13 cellular contexts compared by ENCODE assay signal in the genomic region with DNA sequence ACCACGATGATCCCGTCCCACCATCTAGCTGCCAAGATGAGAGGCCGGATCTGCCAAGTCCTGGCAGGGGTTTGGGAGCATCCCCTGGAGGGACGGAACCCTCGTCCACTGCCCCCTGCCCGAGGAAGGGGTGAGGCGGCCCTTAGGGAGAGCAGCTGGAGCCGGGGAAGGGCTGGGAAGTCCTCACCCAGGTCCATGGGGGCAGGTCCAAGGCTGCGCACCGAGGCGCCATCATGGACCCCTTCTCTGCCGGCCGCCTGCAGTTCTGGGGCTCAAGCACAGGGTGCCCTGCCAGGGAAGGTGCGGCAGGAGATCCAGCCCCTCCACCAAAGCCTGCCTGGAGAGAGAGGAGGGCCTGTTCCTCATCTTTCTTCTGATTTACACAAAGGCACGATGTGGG. TPM values are rescaled to one million over a fixed set of nuclear protein-coding genes. Genes with fewer than 3 reads are reported as not detected.
A peak's percentile ranks its signal among the peaks of the same experiment; 100 is the strongest.
DNase-seq lines count a peak whose midpoint lies in the region; ATAC-seq and TF ChIP-seq lines count a peak whose summit lies in the region.
"Had no signal": no experiment of that assay in that cellular context is flagged by ENCODE, and none has a peak within 500 bp of the region (broad histone marks: within the 10 kb centered on the region; RNA-seq: fewer than 3 reads in every experiment).

No MANE protein-coding gene starts in this region.

- H3K27ac Mint-ChIP-seq in activated naive CD4-positive, alpha-beta T cell treated with anti-CD3 and anti-CD28 coated beads for 36 hours = no peak overlapping the region
- no peak overlapping the region for H3K27ac Mint-ChIP-seq in GM23338

- H3K9me2 ChIP-seq in GM23338 (ENCODE audit: insufficient read depth) = no peaks in the 10 kb centered on the region

- H3K36me3 ChIP-seq in GM23338 (ENCODE audit: insufficient read depth) (no peaks in the 10 kb centered on the region), adipocyte (ENCODE audit: control insufficient read depth, insufficient read depth, low read length, severe bottlenecking) (no peaks in the 10 kb centered on the region), neuronal stem cell (replicated peaks in 1 of 2; ENCODE audit: control insufficient read depth in 2 of 2, insufficient read depth in 2 of 2, low read length in 2 of 2) (no peaks in the 10 kb centered on the region)
- H3K36me3 ChIP-seq: right atrium auricular region had no signal

- H2AFZ ChIP-seq in GM23338 (no peak overlapping the region), neuronal stem cell (ENCODE audit: low read length) (no peak overlapping the region)

- no peak overlapping the region for H3K23ac ChIP-seq in neuronal stem cell (ENCODE audit: low read depth, low read length, poor library complexity)

- CTCF ChIA-PET in activated naive CD4-positive, alpha-beta T cell treated with anti-CD3 and anti-CD28 coated beads for 36 hours (lab: Charles Lee) = no interaction called here

- no peak overlapping the region for H2BK120ac ChIP-seq in neuronal stem cell (ENCODE audit: low read depth, low read length)

- peaks cover 43% of the 10 kb centered on the region for H3K4me1 Mint-ChIP-seq in activated naive CD4-positive, alpha-beta T cell treated with anti-CD3 and anti-CD28 coated beads for 36 hours (ENCODE audit: low read depth)
- peaks cover 13% of the 10 kb centered on the region for H3K4me1 Mint-ChIP-seq in GM23338

- H3K27me3 ChIP-seq in GM23338 (ENCODE audit: insufficient read depth) (peaks cover 18% of the 10 kb centered on the region), adipocyte (replicated peaks; ENCODE audit: control insufficient read depth, insufficient read depth, low read length) (no peaks in the 10 kb centered on the region), neuronal stem cell (ENCODE audit: control insufficient read depth in 3 of 3, insufficient read depth in 3 of 3, low read depth in 1 of 3, low read length in 3 of 3) (no peaks in the 10 kb centered on the region)
- H3K27me3 ChIP-seq: right atrium auricular region had no signal

- H3K79me2 ChIP-seq in GM23338 (replicated peaks; ENCODE audit: insufficient read depth) = no peaks in the 10 kb centered on the region

- no peaks in the 10 kb centered on the region for H3K79me1 ChIP-seq in neuronal stem cell (ENCODE audit: low read depth, low read length)

- H3K27me3 Mint-ChIP-seq in activated naive CD4-positive, alpha-beta T cell treated with anti-CD3 and anti-CD28 coated beads for 36 hours (ENCODE audit: low read depth) = no peaks in the 10 kb centered on the region
- H3K27me3 Mint-ChIP-seq in GM23338 (ENCODE audit: insufficient read depth, low read depth, poor library complexity) = peaks cover 30% of the 10 kb centered on the region

- TF ChIP-seq CTCF in GM23338 (conservative IDR thresholded peaks at IDR 0.05; ENCODE audit: low read depth in 2 of 2) = no peak

- 0 out of 2 replicates have a peak, but pooled peaks cover 6% of the 10 kb centered on the region for H3F3A ChIP-seq in GM23338 (replicated peaks; ENCODE audit: low read depth)

- no peak overlapping the region for H4K91ac ChIP-seq in neuronal stem cell (ENCODE audit: low read depth, low read length, poor library complexity)

- H4K20me1 ChIP-seq in GM23338 (replicated peaks; ENCODE audit: insufficient read depth) = no peaks in the 10 kb centered on the region

- no peak overlapping the region for H2BK15ac ChIP-seq in neuronal stem cell (ENCODE audit: low read length)

- H2BK5ac ChIP-seq in neuronal stem cell (ENCODE audit: low read length) = no peak overlapping the region

- no peak overlapping the region for H2AK5ac ChIP-seq in neuronal stem cell (ENCODE audit: low read depth, low read length)

- no peaks in the 10 kb centered on the region for H3K36me3 Mint-ChIP-seq in activated naive CD4-positive, alpha-beta T cell treated with anti-CD3 and anti-CD28 coated beads for 36 hours (ENCODE audit: low read depth)
- peaks cover 7% of the 10 kb centered on the region for H3K36me3 Mint-ChIP-seq in GM23338 (ENCODE audit: low read depth)

- H3K9ac ChIP-seq in adipocyte (ENCODE audit: low read length) (peak overlapping the region; percentile 25), neuronal stem cell (ENCODE audit: low read depth, low read length, poor library complexity) (no peak overlapping the region)

- H3K4me3 ChIP-seq in GM23338 (no peak overlapping the region), adipocyte (ENCODE audit: low read length) (peak overlapping the region; percentile 27), neuronal stem cell (ENCODE audit: low read length in 2 of 2) (no peak overlapping the region)
- H3K4me3 ChIP-seq: GM12878, right atrium auricular region had no signal

- H4K8ac ChIP-seq in neuronal stem cell (ENCODE audit: low read depth, low read length) = no peak overlapping the region

- no peak overlapping the region for H3K14ac ChIP-seq in neuronal stem cell (ENCODE audit: low read length)

- ATAC-seq in GM23338 = no peak
- ATAC-seq in HG03135 (IDR thresholded peaks at IDR 0.05; ENCODE audit: unreplicated experiment) = no peak
- ATAC-seq: GM12878 had no signal

- H3K4me1 ChIP-seq in GM23338 (ENCODE audit: insufficient read depth) (peaks cover 4% of the 10 kb centered on the region; the same call in 1 of the 2 replicates), adipocyte (ENCODE audit: control insufficient read depth, insufficient read depth, low read length) (no peaks in the 10 kb centered on the region), neuronal stem cell (ENCODE audit: control insufficient read depth in 2 of 2, insufficient read depth in 1 of 2, low read depth in 1 of 2, low read length in 2 of 2) (peaks cover 0 to 2% of the 10 kb centered on the region in 2 donors)
- H3K4me1 ChIP-seq: right atrium auricular region had no signal

- H3K4me3 Mint-ChIP-seq in activated naive CD4-positive, alpha-beta T cell treated with anti-CD3 and anti-CD28 coated beads for 36 hours = peak overlapping the region; percentile 24
- H3K4me3 Mint-ChIP-seq in GM23338 = peak overlapping the region; percentile 41; the same call in 2 of the 3 replicates

- no peaks in the 10 kb centered on the region for H3K9me3 Mint-ChIP-seq in activated naive CD4-positive, alpha-beta T cell treated with anti-CD3 and anti-CD28 coated beads for 36 hours
- H3K9me3 Mint-ChIP-seq in GM23338 = peaks cover 20% of the 10 kb centered on the region

- no peak overlapping the region for H3K27ac ChIP-seq in GM23338 (ENCODE audit: low read depth)
- H3K27ac ChIP-seq in neuronal stem cell (replicated peaks; ENCODE audit: low read length) = no peak overlapping the region
- H3K27ac ChIP-seq: right atrium auricular region had no signal

- WGBS in neuronal stem cell (ENCODE audit: extremely low coverage in 2 of 2, insufficient read length in 2 of 2, insufficient replicate concordance in 1 of 2), 2 donors = no CpG with 5 or more reads among the region's 15 CpGs

- H3K18ac ChIP-seq in neuronal stem cell (ENCODE audit: low read length) = peak overlapping the region; percentile 38

- no peaks in the 10 kb centered on the region for H3K9me3 ChIP-seq in adipocyte (ENCODE audit: control insufficient read depth, low read length)
- peaks cover 9 to 10% of the 10 kb centered on the region in 2 donors for H3K9me3 ChIP-seq in neuronal stem cell (replicated peaks in 1 of 2; ENCODE audit: control insufficient read depth in 2 of 2, insufficient read depth in 1 of 2, low read depth in 1 of 2, low read length in 2 of 2)
- H3K9me3 ChIP-seq: right atrium auricular region had no signal

- no peak overlapping the region for H3K4ac ChIP-seq in neuronal stem cell (ENCODE audit: low read length)

- intact Hi-C loops in activated naive CD4-positive, alpha-beta T cell treated with anti-CD3 and anti-CD28 coated beads for 36 hours (cut with micrococcal nuclease) = no loop called here

- H3K4me2 ChIP-seq in GM23338 (no peak overlapping the region), neuronal stem cell (ENCODE audit: insufficient read depth, low read length, poor library complexity, severe bottlenecking) (no peak overlapping the region)

- peak overlapping the region; percentile 41 for H2BK12ac ChIP-seq in neuronal stem cell (ENCODE audit: low read length)

- DNase-seq in activated naive CD4-positive, alpha-beta T cell treated with anti-CD3 and anti-CD28 coated beads for 36 hours = no peak
- DNase-seq in activated naive CD4-positive, alpha-beta T cell treated with Interleukin-2 at 50 U/mL for 16 hours = no peak
- DNase-seq in GM23338 (ENCODE audit: low spot score) = no peak
- no peak for DNase-seq in adipocyte (ENCODE audit: low read depth)
- no peak for DNase-seq in neuronal stem cell (ENCODE audit: low spot score)
- no peak for DNase-seq in ureter (ENCODE audit: low spot score)
- DNase-seq in NOMO-1 (lab: John Stamatoyannopoulos, UW; ENCODE audit: unreplicated experiment in 2 of 2) = no peak
- DNase-seq: activated CD4-positive, alpha-beta T cell treated with anti-CD3 and anti-CD28 coated beads for 1 hour; NCI-H146; SHP77 treated with DMSO at 0.1 percent for 48 hours had no signal

TF ChIP-seq in GM23338, 12 proteins besides CTCF, POLR2A, EP300 and RAD21 (continues in another document):
- TF ChIP-seq REST (IDR thresholded peaks at IDR 0.05; ENCODE audit: unreplicated experiment) = no peak

RNA-seq across cellular contexts. Expression of gene FBRSL1, which starts 17.6 kb away (rescaled TPM):
- 10 to 100 TPM; 35.1 to 36.3 TPM for total RNA-seq in activated naive CD4-positive, alpha-beta T cell treated with anti-CD3 and anti-CD28 coated beads for 36 hours
- total RNA-seq in GM23338 (2014; rRNA removed; shearing (Covaris generic)) = 65.9 and 89.8 TPM in 2 replicates
- polyA plus RNA-seq in GM23338 (2016; fragmentation: Nextera tagmentation; extraction: Ambion mirVana) = 29.5 and 37.8 TPM in 2 replicates
- polyA plus RNA-seq in neuronal stem cell (2013, experiment 1 of 2) = 61.7 TPM
- 70.1 TPM for polyA plus RNA-seq in neuronal stem cell (2013, experiment 2 of 2)
- 68.7 TPM for total RNA-seq in ureter
